In the genomic region with DNA sequence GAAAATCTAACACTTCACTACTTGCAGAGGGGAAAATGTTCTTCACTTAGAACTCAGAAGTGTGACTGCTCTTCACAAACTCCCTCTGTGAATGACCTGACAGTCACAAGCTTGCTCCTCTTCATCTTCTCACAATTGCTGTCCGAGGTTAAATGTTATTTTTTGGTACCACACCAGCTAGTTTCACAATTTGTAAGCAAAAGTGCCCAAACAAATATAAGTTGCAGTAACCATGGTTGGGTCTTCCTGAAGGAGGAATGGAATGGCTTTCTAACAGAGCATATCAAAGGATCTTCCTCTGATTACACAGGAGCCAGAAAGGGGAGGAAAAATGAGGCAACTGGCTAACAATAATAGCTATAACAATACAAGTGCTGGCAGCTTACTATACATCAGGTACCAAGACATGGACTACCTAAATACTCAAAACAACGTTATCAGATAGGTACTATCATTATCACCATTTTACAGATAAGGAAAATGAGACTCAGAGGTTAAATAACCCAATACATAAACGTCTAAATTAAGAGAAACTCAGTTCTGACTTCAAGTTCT, we compare ENCODE assay signal across 33 cellular contexts.
DNase-seq lines count a peak whose midpoint lies in the region; ATAC-seq, FAIRE-seq and TF ChIP-seq lines count a peak whose summit lies in the region.
"Had no signal": no experiment of that assay in that cellular context is flagged by ENCODE, and none has a peak within 500 bp of the region (broad histone marks: within the 10 kb centered on the region; RNA-seq: fewer than 3 reads in every experiment).

No MANE protein-coding gene starts in this region.

- POLR2A ChIA-PET in GM12878 (lab: Charles Lee), result interaction anchor here (0.8 to 2.2 kb wide), 10 partner anchors 11 to 93 kb away, joined by 3 to 7 read pairs (median 4); partner anchors contain the start of gene WWTR1
- POLR2A ChIA-PET in HepG2 (lab: Yijun Ruan, JAX), result no interaction called here

- intact Hi-C loops in GM12878 (cut with micrococcal nuclease; ENCODE audit: unreplicated experiment), result loop anchor here (5.0 kb wide), 1 partner anchor 35 kb away; no protein-coding TSS in a partner anchor
- intact Hi-C loops in HepG2 (cut with micrococcal nuclease; ENCODE audit: unreplicated experiment), result loop anchor here (5.0 kb wide), 1 partner anchor 90 kb away; the partner anchor contains the start of gene WWTR1

- H3K9me3 Mint-ChIP-seq in HFFc6, result no peaks in the 10 kb centered on the region
- H3K9me3 Mint-ChIP-seq: activated naive CD8-positive, alpha-beta T cell treated with anti-CD3 and anti-CD28 coated beads, Interleukin-2, amount 10 ng/mL, durations not matched to agents 7 days and 5 days; central memory CD8-positive, alpha-beta T cell; natural killer cell treated with Interleukin-12 subunit alpha and Interleukin-12 subunit beta and Interleukin-15 and Interleukin-18, amount 100 ng/mL, for 72 hours had no signal

- H3K79me2 ChIP-seq in GM12878 (ENCODE audit: control insufficient read depth, insufficient read depth, low read length) (no peaks in the 10 kb centered on the region), HepG2 (ENCODE audit: insufficient read depth, low read length) (peaks cover 51% of the 10 kb centered on the region)

- peaks cover 3% of the 10 kb centered on the region in 2 experiments; a peak in 3 of 4 replicates for H3K36me3 ChIP-seq in GM12878 (ENCODE audit: control insufficient read depth in 2 of 2, insufficient read depth in 2 of 2, low read length in 1 of 2)
- H3K36me3 ChIP-seq in HepG2 (replicated peaks in 1 of 2; ENCODE audit: control insufficient read depth in 1 of 2, insufficient read depth in 2 of 2, low read length in 2 of 2), result peaks cover 10 to 61% of the 10 kb centered on the region in 2 experiments
- H3K36me3 ChIP-seq in skeletal muscle tissue (ENCODE audit: control insufficient read depth in 3 of 3, insufficient read depth in 3 of 3, low read length in 3 of 3), result peaks cover 0 to 3% (median 0%) of the 10 kb centered on the region in 3 donors
- H3K36me3 ChIP-seq: BLaER1 treated with 17β-estradiol and CSF1 and Interleukin-3, amounts not matched to agents 10 nM and 100 nM; pancreas; right atrium auricular region had no signal

- ATAC-seq in GM12878 (peak; percentile 37), HepG2 (no peak), GM19452 (IDR thresholded peaks at IDR 0.05; ENCODE audit: unreplicated experiment) (no peak), GM21390 (IDR thresholded peaks at IDR 0.05; ENCODE audit: unreplicated experiment) (no peak)
- ATAC-seq: mucosa of descending colon; natural killer cell treated with Interleukin-12 subunit alpha and Interleukin-12 subunit beta and Interleukin-15 and Interleukin-18, amount 100 ng/mL, for 72 hours; pancreas had no signal

- no peaks in the 10 kb centered on the region for H3K27me3 Mint-ChIP-seq in HFFc6 (ENCODE audit: insufficient read depth)

- TF ChIP-seq CTCF in HFFc6 (IDR thresholded peaks at IDR 0.05), result no peak
- TF ChIP-seq CTCF in GM12878 (IDR thresholded peaks at IDR 0.05 in 2 of 3, conservative IDR thresholded peaks at IDR 0.05 in 1 of 3; ENCODE audit: control insufficient read depth in 2 of 3, extremely low read depth in 1 of 3, insufficient read depth in 1 of 3, low read depth in 3 of 3, low read length in 3 of 3), result no peak
- no peak for TF ChIP-seq CTCF in HepG2 (CRISPR knock-in tag; IDR thresholded peaks at IDR 0.05)

- TF ChIP-seq RAD21 in GM12878 (IDR thresholded peaks at IDR 0.05; ENCODE audit: insufficient read depth, low read depth, low read length) (no peak), HepG2 (CRISPR knock-in tag; IDR thresholded peaks at IDR 0.05) (no peak)

- no peaks in the 10 kb centered on the region for H3K9me3 ChIP-seq in GM12878 (replicated peaks; ENCODE audit: control insufficient read depth, insufficient read depth, low read length)
- no peaks in the 10 kb centered on the region for H3K9me3 ChIP-seq in HepG2 (ENCODE audit: low read length)
- H3K9me3 ChIP-seq in skeletal muscle tissue (ENCODE audit: control insufficient read depth in 3 of 3, low read length in 3 of 3), result no peaks in the 10 kb centered on the region
- H3K9me3 ChIP-seq: BLaER1 treated with 17β-estradiol and CSF1 and Interleukin-3, amounts not matched to agents 10 nM and 100 nM; MG63; mucosa of descending colon; pancreas; right atrium auricular region; suprapubic skin had no signal

- H3K4me1 ChIP-seq in GM12878 (ENCODE audit: control insufficient read depth, insufficient read depth, low read length), result no peaks in the 10 kb centered on the region
- no peaks in the 10 kb centered on the region for H3K4me1 ChIP-seq in HepG2 (ENCODE audit: insufficient read depth, low read length)
- H3K4me1 ChIP-seq in skeletal muscle tissue (ENCODE audit: control insufficient read depth in 3 of 3, insufficient read depth in 3 of 3, low read length in 3 of 3), result peaks cover 11 to 27% (median 26%) of the 10 kb centered on the region in 3 donors
- H3K4me1 ChIP-seq: pancreas had no signal

- CTCF ChIA-PET in GM12878 (lab: Yijun Ruan, JAX) (interaction anchor here (0.6 to 10.2 kb wide), 30 partner anchors 8 to 515 kb away, joined by 3 to 253 read pairs (median 4); partner anchors contain the start of genes COMMD2 and WWTR1), HepG2 (lab: Yijun Ruan, JAX; ENCODE audit: low intra/inter-chr PET ratio, low total read pairs) (interaction anchor here (2.4 kb wide), 1 partner anchor 150 kb away, joined by 15 read pairs; no protein-coding TSS in a partner anchor)

- H2AFZ ChIP-seq in GM12878 (ENCODE audit: control insufficient read depth, low read depth, low read length) (no peak overlapping the region), HepG2 (ENCODE audit: low read length) (no peak overlapping the region)

- peaks cover 67% of the 10 kb centered on the region for H3K4me1 Mint-ChIP-seq in HFFc6 (ENCODE audit: low read depth)
- H3K4me1 Mint-ChIP-seq: central memory CD8-positive, alpha-beta T cell had no signal

- FAIRE-seq in GM12878 (lab: Jason Lieb, UNC) (no peak), HepG2 (lab: Jason Lieb, UNC) (no peak)
- FAIRE-seq: H1, pancreas had no signal

- H3K9ac ChIP-seq in GM12878 (ENCODE audit: control insufficient read depth, insufficient read depth, low read length) (no peak overlapping the region), HepG2 (ENCODE audit: insufficient read depth, low read depth, low read length) (no peak overlapping the region), skeletal muscle tissue (ENCODE audit: low read depth in 1 of 3, low read length in 3 of 3) (no peak overlapping the region)
- H3K9ac ChIP-seq: BLaER1 treated with 17β-estradiol and CSF1 and Interleukin-3, amounts not matched to agents 10 nM and 100 nM had no signal

- H3K27ac Mint-ChIP-seq in HFFc6, result peak overlapping the region; percentile 65
- H3K27ac Mint-ChIP-seq: activated naive CD8-positive, alpha-beta T cell treated with anti-CD3 and anti-CD28 coated beads, Interleukin-2, amount 10 ng/mL, durations not matched to agents 7 days and 5 days; natural killer cell treated with Interleukin-12 subunit alpha and Interleukin-12 subunit beta and Interleukin-15 and Interleukin-18, amount 100 ng/mL, for 72 hours had no signal

- H3K27ac ChIP-seq in GM12878 (ENCODE audit: control insufficient read depth, insufficient read depth) (no peak overlapping the region), HepG2 (ENCODE audit: extremely low read length, insufficient read depth, low read length) (no peak overlapping the region), skeletal muscle tissue (ENCODE audit: low read depth, low read length) (peak overlapping the region; percentile 6)
- H3K27ac ChIP-seq: BLaER1 treated with 17β-estradiol and CSF1 and Interleukin-3, amounts not matched to agents 10 nM and 100 nM; pancreas; right atrium auricular region had no signal

- H3K4me2 ChIP-seq in GM12878 (ENCODE audit: control insufficient read depth, insufficient read depth) (no peak overlapping the region), HepG2 (ENCODE audit: low read depth, low read length) (no peak overlapping the region)
- H3K4me2 ChIP-seq: BLaER1 treated with 17β-estradiol and CSF1 and Interleukin-3, amounts not matched to agents 10 nM and 100 nM had no signal

- no peak for TF ChIP-seq EP300 in GM12878 (IDR thresholded peaks at IDR 0.05; ENCODE audit: borderline replicate concordance in 1 of 2, control insufficient read depth in 1 of 2, low read depth in 2 of 2, low read length in 2 of 2)
- no peak for TF ChIP-seq EP300 in HepG2 (IDR thresholded peaks at IDR 0.05; ENCODE audit: low read depth in 2 of 2, low read length in 2 of 2)
- no peak for TF ChIP-seq EP300 in HepG2 (CRISPR knock-in tag; IDR thresholded peaks at IDR 0.05; ENCODE audit: borderline replicate concordance)

- WGBS in GM12878 (ENCODE audit: insufficient coverage, insufficient replicate concordance, low lambda C conversion rate, missing lambda C conversion rate), result 14% methylated on average over 3 of the region's 3 CpGs
- WGBS in HepG2 (ENCODE audit: low lambda C conversion rate), result 87% methylated on average over 3 of the region's 3 CpGs

- RAD21 ChIA-PET in GM12878 (lab: Charles Lee; ENCODE audit: unreplicated experiment), result interaction anchor here (0.7 to 11.0 kb wide), 18 partner anchors 11 to 241 kb away, joined by 3 to 272 read pairs (median 20); partner anchors contain the start of genes COMMD2 and WWTR1

- peak overlapping the region; percentile 31; the same call in 1 of the 2 replicates for H3K4me3 Mint-ChIP-seq in HFFc6
- H3K4me3 Mint-ChIP-seq: activated naive CD8-positive, alpha-beta T cell treated with anti-CD3 and anti-CD28 coated beads, Interleukin-2, amount 10 ng/mL, durations not matched to agents 7 days and 5 days; central memory CD8-positive, alpha-beta T cell; natural killer cell treated with Interleukin-12 subunit alpha and Interleukin-12 subunit beta and Interleukin-15 and Interleukin-18, amount 100 ng/mL, for 72 hours had no signal

- H3K27me3 ChIP-seq in GM12878 (replicated peaks in 1 of 2; ENCODE audit: control insufficient read depth in 2 of 2, insufficient read depth in 2 of 2, low read length in 1 of 2) (no peaks in the 10 kb centered on the region), HepG2 (ENCODE audit: control insufficient read depth in 1 of 2, insufficient read depth in 2 of 2, low read length in 2 of 2) (no peaks in the 10 kb centered on the region), skeletal muscle tissue (ENCODE audit: control insufficient read depth in 3 of 3, insufficient read depth in 3 of 3, low read length in 3 of 3) (no peaks in the 10 kb centered on the region)
- H3K27me3 ChIP-seq: MG63, pancreas, right atrium auricular region, suprapubic skin had no signal

- H3K36me3 Mint-ChIP-seq in HFFc6 (ENCODE audit: low read depth), result peaks cover 39% of the 10 kb centered on the region
- H3K36me3 Mint-ChIP-seq: activated naive CD8-positive, alpha-beta T cell treated with anti-CD3 and anti-CD28 coated beads, Interleukin-2, amount 10 ng/mL, durations not matched to agents 7 days and 5 days; natural killer cell treated with Interleukin-12 subunit alpha and Interleukin-12 subunit beta and Interleukin-15 and Interleukin-18, amount 100 ng/mL, for 72 hours had no signal

- in situ Hi-C loops in GM12878 (cut with MboI) (no loop called here), HepG2 (cut with HindIII; ENCODE audit: extremely low pct_ligation_motif_present, low pct_unique_long_range_greater_than_20kb) (no loop called here)

- TF ChIP-seq POLR2A in GM12878 (IDR thresholded peaks at IDR 0.05; ENCODE audit: low read depth, low read length) (no peak), HepG2 (IDR thresholded peaks at IDR 0.05; ENCODE audit: insufficient read depth in 1 of 2, low read depth in 2 of 2, low read length in 2 of 2) (no peak)

- BruUV-seq in GM12878 (replicated peaks; lab: Mats Ljungman, UMichigan), result TSS peak; percentile 30
- BruUV-seq in HepG2 (replicated peaks; lab: Mats Ljungman, UMichigan), result no TSS peak

- SMC1A ChIA-PET in GM12878 (lab: Charles Lee; ENCODE audit: uncharacterized antibody, unreplicated experiment), result interaction anchor here (0.5 to 16.2 kb wide), 29 partner anchors 11 to 541 kb away, joined by 3 to 505 read pairs (median 9); partner anchors contain the start of genes COMMD2 and WWTR1

- DNase-seq in HFFc6 (no peak), GM12878 (ENCODE audit: low read depth, low spot score) (no peak), HepG2 (ENCODE audit: low spot score) (no peak), H4 (ENCODE audit: low spot score) (no peak), T-helper 9 cell (no peak)
- DNase-seq: activated CD4-positive, alpha-beta T cell treated with anti-CD3 and anti-CD28 coated beads for 48 hours; activated CD8-positive, alpha-beta memory T cell treated with anti-CD3 and anti-CD28 coated beads for 24 hours; activated effector memory CD4-positive, alpha-beta T cell treated with Interleukin-2 at 50 U/mL for 16 hours; activated naive CD8-positive, alpha-beta T cell treated with anti-CD3 and anti-CD28 coated beads, Interleukin-2, amount 10 ng/mL, durations not matched to agents 7 days and 5 days; COR-L47; dermis blood vessel endothelial cell; DMS79 treated with DMSO at 0.1 percent for 48 hours; GF-D8; islet precursor cell; KBM-7; MG63; mucosa of descending colon; NCI-H1417 treated with DMSO at 0.1 percent for 48 hours; NCI-H2081; NCI-H226; pancreas; RPMI8226; stimulated activated CD4-positive, alpha-beta T cell treated with anti-CD3 and anti-CD28 coated beads, Interleukin-15, amount 100 ng/mL, for 24 hours; stimulated activated naive CD4-positive, alpha-beta T cell had no signal

- H3K4me3 ChIP-seq in GM12878, result no peak overlapping the region
- no peak overlapping the region for H3K4me3 ChIP-seq in HepG2 (replicated peaks in 1 of 3; ENCODE audit: insufficient read depth in 1 of 3, low read depth in 2 of 3, low read length in 3 of 3)
- H3K4me3 ChIP-seq in skeletal muscle tissue (ENCODE audit: low read length in 3 of 3), result no peak overlapping the region
- H3K4me3 ChIP-seq: BLaER1 treated with 17β-estradiol and CSF1 and Interleukin-3, amounts not matched to agents 10 nM and 100 nM; MG63; mucosa of descending colon; pancreas; right atrium auricular region; suprapubic skin had no signal

- H4K20me1 ChIP-seq in GM12878 (ENCODE audit: control insufficient read depth, insufficient read depth) (no peaks in the 10 kb centered on the region), HepG2 (ENCODE audit: insufficient read depth, low read length) (peaks cover 22% of the 10 kb centered on the region; the same call in 1 of the 2 replicates)
- H4K20me1 ChIP-seq: BLaER1 treated with 17β-estradiol and CSF1 and Interleukin-3, amounts not matched to agents 10 nM and 100 nM had no signal
